ENCODE assay signal across 1 cellular context in the genomic region with DNA sequence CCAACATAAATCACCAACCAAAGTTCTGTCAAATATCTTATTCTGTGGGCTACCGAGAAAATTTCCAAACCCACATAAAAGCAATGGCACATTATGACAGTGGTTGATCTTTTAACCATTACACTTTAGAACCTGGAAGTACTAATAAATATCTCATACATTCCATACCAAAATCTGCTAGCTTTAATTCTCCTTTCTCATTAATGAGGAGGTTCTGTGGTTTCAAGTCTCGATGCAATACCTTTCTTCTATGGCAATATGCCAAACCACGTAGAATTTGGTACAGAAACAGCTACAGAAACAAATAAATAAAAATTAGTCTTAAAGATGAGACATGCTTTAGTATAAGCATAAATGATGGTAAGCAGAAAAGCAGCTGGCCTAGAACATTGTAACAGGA.
TF ChIP-seq lines count a peak whose summit lies in the region.

No MANE protein-coding gene starts in this region.

TF ChIP-seq in K562, 482 proteins besides CTCF, POLR2A, EP300 and RAD21:
- TF ChIP-seq ZNF431 (CRISPR knock-in tag; IDR thresholded peaks at IDR 0.05) (no peak), NFIC (IDR thresholded peaks at IDR 0.05) (peak; percentile 51; the same call in 1 of the 2 replicates), ELF2 (CRISPR knock-in tag; IDR thresholded peaks at IDR 0.05) (no peak), ZNF165 (CRISPR knock-in tag; IDR thresholded peaks at IDR 0.05; ENCODE audit: borderline replicate concordance) (no peak)
- TF ChIP-seq, protein P1, sequence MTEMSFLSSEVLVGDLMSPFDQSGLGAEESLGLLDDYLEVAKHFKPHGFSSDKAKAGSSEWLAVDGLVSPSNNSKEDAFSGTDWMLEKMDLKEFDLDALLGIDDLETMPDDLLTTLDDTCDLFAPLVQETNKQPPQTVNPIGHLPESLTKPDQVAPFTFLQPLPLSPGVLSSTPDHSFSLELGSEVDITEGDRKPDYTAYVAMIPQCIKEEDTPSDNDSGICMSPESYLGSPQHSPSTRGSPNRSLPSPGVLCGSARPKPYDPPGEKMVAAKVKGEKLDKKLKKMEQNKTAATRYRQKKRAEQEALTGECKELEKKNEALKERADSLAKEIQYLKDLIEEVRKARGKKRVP (CRISPR knock-in tag; IDR thresholded peaks at IDR 0.05), result no peak
- TF ChIP-seq, protein P2, sequence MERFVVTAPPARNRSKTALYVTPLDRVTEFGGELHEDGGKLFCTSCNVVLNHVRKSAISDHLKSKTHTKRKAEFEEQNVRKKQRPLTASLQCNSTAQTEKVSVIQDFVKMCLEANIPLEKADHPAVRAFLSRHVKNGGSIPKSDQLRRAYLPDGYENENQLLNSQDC (CRISPR knock-in tag; IDR thresholded peaks at IDR 0.05), result no peak
